ENCODE assay signal across 15 cellular contexts in genomic region chr1:11397151-11397902, GRCh38.
DNase-seq lines count a peak whose midpoint lies in the region; TF ChIP-seq lines count a peak whose summit lies in the region.
"Had no signal": no experiment of that assay in that cellular context is flagged by ENCODE, and none has a peak within 500 bp of the region (broad histone marks: within the 10 kb centered on the region; RNA-seq: fewer than 3 reads in every experiment).

No MANE protein-coding gene starts in this region.

- no peaks in the 10 kb centered on the region for H3K4me1 Mint-ChIP-seq in chondrocyte (ENCODE audit: low read depth)
- H3K4me1 Mint-ChIP-seq: CD14-positive monocyte had no signal

- no peak for TF ChIP-seq CTCF in chondrocyte (IDR thresholded peaks at IDR 0.05)
- TF ChIP-seq CTCF in uterus (IDR thresholded peaks at IDR 0.05): no peak
- no peak for TF ChIP-seq CTCF in tibial artery (IDR thresholded peaks at IDR 0.05)

- DNase-seq in ELF-1 (ENCODE audit: low read depth, low spot score) (peak; percentile 25), NCI-H524 (lab: John Stamatoyannopoulos, UW) (peak; percentile 38 to 71), chondrocyte (ENCODE audit: low spot score) (peak; percentile 67), posterior vena cava (ENCODE audit: low spot score) (peak; percentile 62), midbrain (lab: John Stamatoyannopoulos, UW) (no peak), uterus (no peak), tibial artery (no peak)
- DNase-seq: COR-L47, GM23248, IMR-90, NCI-H1105, NCI-H1694, NCI-H526, SHP77 had no signal

- H3K36me3 ChIP-seq in uterus (no peaks in the 10 kb centered on the region), tibial artery (no peaks in the 10 kb centered on the region)

- H3K27me3 ChIP-seq in uterus (peaks cover 0 to 3% of the 10 kb centered on the region in 2 donors), tibial artery (peaks cover 0 to 38% of the 10 kb centered on the region in 2 donors)

- H3K27ac Mint-ChIP-seq in chondrocyte (ENCODE audit: unreplicated experiment): no peak overlapping the region
- H3K27ac Mint-ChIP-seq: CD14-positive monocyte had no signal

- H3K4me3 Mint-ChIP-seq in chondrocyte (ENCODE audit: unreplicated experiment): no peak overlapping the region
- H3K4me3 Mint-ChIP-seq: CD14-positive monocyte had no signal

- peaks cover 38% of the 10 kb centered on the region for H3K27me3 Mint-ChIP-seq in chondrocyte (ENCODE audit: low read depth)

- H3K36me3 Mint-ChIP-seq in chondrocyte (ENCODE audit: low read depth): no peaks in the 10 kb centered on the region
- H3K36me3 Mint-ChIP-seq: CD14-positive monocyte had no signal

- TF ChIP-seq POLR2A in uterus (IDR thresholded peaks at IDR 0.05): no peak

- H3K27ac ChIP-seq in uterus: no peak overlapping the region
- no peak overlapping the region for H3K27ac ChIP-seq in tibial artery
- H3K27ac ChIP-seq: GM23248 had no signal

- no peaks in the 10 kb centered on the region for H3K4me1 ChIP-seq in uterus
- no peaks in the 10 kb centered on the region for H3K4me1 ChIP-seq in tibial artery

- H3K4me3 ChIP-seq in uterus (no peak overlapping the region), tibial artery (no peak overlapping the region)
- H3K4me3 ChIP-seq: GM23248 had no signal

- no peaks in the 10 kb centered on the region for H3K9me3 ChIP-seq in uterus
- H3K9me3 ChIP-seq in tibial artery: peaks cover 0 to 4% (median 4%) of the 10 kb centered on the region in 3 donors

- no peaks in the 10 kb centered on the region for H3K9me3 Mint-ChIP-seq in chondrocyte (ENCODE audit: low read depth)

- intact Hi-C loops in posterior vena cava (cut with DNase I) (no loop called here), uterus (cut with DNase I; ENCODE audit: low total_unique reads) (no loop called here), tibial artery (cut with DNase I; ENCODE audit: low total_unique reads) (no loop called here)

Comparison
In these comparisons a context has a peak if more than half of its experiments do, and no peak if none do; other contexts are left out.
1. DNase-seq: peak in ELF-1 (single experiment), NCI-H524 (2 of 2), chondrocyte (single experiment) and posterior vena cava (single experiment); none in midbrain (single experiment), uterus (0 of 2) and tibial artery (0 of 2).